In the genomic region with DNA sequence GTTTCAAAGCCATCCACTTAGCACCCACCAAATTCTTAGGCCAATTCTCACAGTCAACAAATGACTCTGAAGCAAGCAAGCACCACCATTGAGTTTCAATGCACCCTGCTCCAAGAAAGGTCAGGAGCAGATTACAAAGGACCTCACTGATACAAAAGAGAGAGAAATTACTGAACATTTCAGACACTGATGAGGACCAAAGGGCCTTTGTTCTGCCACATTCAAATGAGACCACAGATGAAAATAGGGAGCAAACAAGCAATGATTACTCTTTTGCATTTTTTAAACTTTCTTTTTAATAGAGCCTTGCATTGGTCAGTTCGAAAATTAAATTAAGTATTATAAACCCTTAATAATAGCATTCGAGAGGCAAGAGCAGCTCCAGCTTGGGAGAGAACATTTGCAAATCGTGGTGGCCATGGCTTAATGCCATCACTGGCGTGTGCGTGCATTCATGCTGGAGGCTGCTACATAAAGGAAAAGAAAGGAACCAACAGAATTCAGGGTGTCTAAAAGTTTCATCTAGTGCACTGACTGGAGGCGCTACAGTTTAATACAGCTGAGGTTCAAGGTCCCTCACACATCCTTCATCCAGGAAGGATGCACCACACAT, we compare ENCODE assay signal across 23 cellular contexts.
DNase-seq lines count a peak whose midpoint lies in the region; ATAC-seq lines count a peak whose summit lies in the region.
"Had no signal": no experiment of that assay in that cellular context is flagged by ENCODE, and none has a peak within 500 bp of the region (broad histone marks: within the 10 kb centered on the region; RNA-seq: fewer than 3 reads in every experiment).

No MANE protein-coding gene starts in this region.

- DNase-seq in G401 (ENCODE audit: low spot score) (peak; percentile 29), inferior parietal cortex (ENCODE audit: extremely low spot score) (peak; percentile 71), pons (ENCODE audit: low spot score) (peak; percentile 96), T-helper 9 cell (no peak), NCI-H510A treated with DMSO at 0.1 percent for 48 hours (lab: John Stamatoyannopoulos, UW) (no peak), NCI-H2107 (lab: John Stamatoyannopoulos, UW) (no peak)
- DNase-seq: BE2C; CD4-positive, CD25-positive, alpha-beta regulatory T cell; COR-L47; GDM1; GOT3; Kasumi-1; MG63; NCI-H1105; NCI-H1694; NCI-H2081 treated with DMSO at 0.1 percent for 48 hours; NCI-H510A; PC-3; RPMI8226; SHP77 treated with DMSO at 0.1 percent for 48 hours had no signal

- no peak for ATAC-seq in HG02852 (IDR thresholded peaks at IDR 0.05; ENCODE audit: unreplicated experiment)
- ATAC-seq: HCT116, PC-3 had no signal

- in situ Hi-C loops in G401 (cut with HindIII; ENCODE audit: low sequenced_read_pairs): no loop called here

- peak overlapping the region; percentile 93 for H3K27ac ChIP-seq in cingulate gyrus (ENCODE audit: low read depth, low read length)

Comparison
In these comparisons a context has a peak if more than half of its experiments do, and no peak if none do; other contexts are left out.
1. DNase-seq: peak in G401 (single experiment), inferior parietal cortex (single experiment) and pons (single experiment); none in T-helper 9 cell (single experiment), NCI-H510A treated with DMSO at 0.1 percent for 48 hours (single experiment) and NCI-H2107 (single experiment).